ENCODE assay signal across 9 cellular contexts in genomic region chr22:44623771-44624510, GRCh38.
A peak's percentile ranks its signal among the peaks of the same experiment; 100 is the strongest.
DNase-seq lines count a peak whose midpoint lies in the region; ATAC-seq and TF ChIP-seq lines count a peak whose summit lies in the region.
"Had no signal": no experiment of that assay in that cellular context is flagged by ENCODE, and none has a peak within 500 bp of the region (broad histone marks: within the 10 kb centered on the region; RNA-seq: fewer than 3 reads in every experiment).

No MANE protein-coding gene starts in this region.

- H4K20me1 ChIP-seq in OCI-LY7 (ENCODE audit: insufficient read depth, low read length) (no peaks in the 10 kb centered on the region), fibroblast of lung (ENCODE audit: control insufficient read depth, extremely low read depth, insufficient read depth, low read length) (no peaks in the 10 kb centered on the region)

- H2AFZ ChIP-seq in OCI-LY7 (ENCODE audit: low read length) (no peak overlapping the region), fibroblast of lung (ENCODE audit: low read length) (no peak overlapping the region)

- TF ChIP-seq CTCF in cardiac muscle cell (IDR thresholded peaks at IDR 0.05; ENCODE audit: low read depth, low read length) = peak; percentile 57
- peak; percentile 60 for TF ChIP-seq CTCF in OCI-LY7 (conservative IDR thresholded peaks at IDR 0.05; ENCODE audit: low read length)
- TF ChIP-seq CTCF in fibroblast of lung (conservative IDR thresholded peaks at IDR 0.05 in 1 of 2, IDR thresholded peaks at IDR 0.05 in 1 of 2; ENCODE audit: low read depth in 1 of 2, low read length in 2 of 2) = peak in 1 of 2 donors; percentile 48

- H3K79me2 ChIP-seq in OCI-LY7 (ENCODE audit: insufficient read depth, low read depth, low read length) = no peaks in the 10 kb centered on the region
- no peaks in the 10 kb centered on the region for H3K79me2 ChIP-seq in fibroblast of lung (ENCODE audit: control insufficient read depth, insufficient read depth, low read length)

- H3K27me3 ChIP-seq in cardiac muscle cell (peaks cover 23% of the 10 kb centered on the region), fibroblast of lung (ENCODE audit: control insufficient read depth, insufficient read depth, low read length) (no peaks in the 10 kb centered on the region)

- DNase-seq in cardiac muscle cell (ENCODE audit: low read depth in 1 of 2, low spot score in 1 of 2) = peak; percentile 61 to 65
- no peak for DNase-seq in Right ventricle myocardium inferior (ENCODE audit: missing footprints)
- peak; percentile 28 for DNase-seq in OCI-LY7 (ENCODE audit: low spot score)
- peak; percentile 17 to 20 for DNase-seq in fibroblast of lung (ENCODE audit: low read depth in 2 of 2)
- no peak for DNase-seq in globus pallidus (ENCODE audit: low spot score)
- DNase-seq in NCI-H2227 (lab: John Stamatoyannopoulos, UW; ENCODE audit: unreplicated experiment) = no peak

- no peak overlapping the region for H3K9ac ChIP-seq in fibroblast of lung (ENCODE audit: insufficient read depth, low read length)

- intact Hi-C loops in Right ventricle myocardium inferior (cut with DNase I) (loop anchor here (5.0 to 10.0 kb wide), 2 partner anchors 289 to 537 kb away; no protein-coding TSS in a partner anchor), OCI-LY7 (cut with micrococcal nuclease; ENCODE audit: unreplicated experiment) (loop anchor here (5.0 to 10.0 kb wide), 2 partner anchors 297 to 739 kb away; no protein-coding TSS in a partner anchor)

- CTCF ChIA-PET in OCI-LY7 (lab: Charles Lee; ENCODE audit: unreplicated experiment) = no interaction called here

- no TSS peak for BruUV-seq in OCI-LY7 (replicated peaks; lab: Mats Ljungman, UMichigan)

- H3K4me1 ChIP-seq in cardiac muscle cell (ENCODE audit: low read depth) (no peaks in the 10 kb centered on the region), OCI-LY7 (ENCODE audit: insufficient read depth, low read length, poor library complexity, severe bottlenecking) (no peaks in the 10 kb centered on the region), fibroblast of lung (ENCODE audit: control insufficient read depth, extremely low read depth, insufficient read depth, low read length) (no peaks in the 10 kb centered on the region)

- no peak overlapping the region for H3K4me3 ChIP-seq in cardiac muscle cell
- H3K4me3 ChIP-seq in OCI-LY7 (ENCODE audit: low read depth, low read length, poor library complexity, severe bottlenecking) = no peak overlapping the region
- no peak overlapping the region for H3K4me3 ChIP-seq in fibroblast of lung (replicated peaks in 1 of 4; ENCODE audit: control extremely low read depth in 1 of 4, insufficient read depth in 1 of 4, low read depth in 3 of 4, low read length in 4 of 4)
- H3K4me3 ChIP-seq: left lung had no signal

- H3K36me3 ChIP-seq in cardiac muscle cell = no peaks in the 10 kb centered on the region
- no peaks in the 10 kb centered on the region for H3K36me3 ChIP-seq in OCI-LY7 (ENCODE audit: insufficient read depth, low read length)
- no peaks in the 10 kb centered on the region for H3K36me3 ChIP-seq in fibroblast of lung (ENCODE audit: control insufficient read depth, insufficient read depth, low read length)
- H3K36me3 ChIP-seq: left lung had no signal

- no peaks in the 10 kb centered on the region for H3K9me3 ChIP-seq in cardiac muscle cell (ENCODE audit: low read depth)
- H3K9me3 ChIP-seq in OCI-LY7 (ENCODE audit: low read length) = no peaks in the 10 kb centered on the region
- no peaks in the 10 kb centered on the region for H3K9me3 ChIP-seq in fibroblast of lung (ENCODE audit: control insufficient read depth, insufficient read depth, low read depth, low read length)
- H3K9me3 ChIP-seq: left lung had no signal

- no peak overlapping the region for H3K4me2 ChIP-seq in OCI-LY7 (ENCODE audit: low read length)
- no peak overlapping the region for H3K4me2 ChIP-seq in fibroblast of lung (ENCODE audit: extremely low read depth, insufficient read depth, low read length)

- no peak overlapping the region for H3K27ac ChIP-seq in cardiac muscle cell
- no peak overlapping the region for H3K27ac ChIP-seq in OCI-LY7 (ENCODE audit: low read depth, low read length, poor library complexity, severe bottlenecking)
- H3K27ac ChIP-seq in fibroblast of lung (ENCODE audit: insufficient read depth, low read length) = no peak overlapping the region
- H3K27ac ChIP-seq: left lung had no signal

- no peaks in the 10 kb centered on the region for H3K9me2 ChIP-seq in OCI-LY7 (ENCODE audit: insufficient read depth, low read length)

- ATAC-seq in Right ventricle myocardium inferior (no peak), GM21717 (IDR thresholded peaks at IDR 0.05; ENCODE audit: unreplicated experiment) (no peak), GM19324 (IDR thresholded peaks at IDR 0.05; ENCODE audit: low FRiP score, unreplicated experiment) (no peak)
- ATAC-seq: left lung had no signal

- POLR2A ChIA-PET in OCI-LY7 (lab: Charles Lee) = no interaction called here

Comparison
In these comparisons a context has a peak if more than half of its experiments do, and no peak if none do; other contexts are left out.
1. DNase-seq: peak in cardiac muscle cell (2 of 2), OCI-LY7 (single experiment) and fibroblast of lung (2 of 2); none in Right ventricle myocardium inferior (single experiment), globus pallidus (single experiment) and NCI-H2227 (single experiment).